ENCODE assay signal across 14 cellular contexts in the genomic region with DNA sequence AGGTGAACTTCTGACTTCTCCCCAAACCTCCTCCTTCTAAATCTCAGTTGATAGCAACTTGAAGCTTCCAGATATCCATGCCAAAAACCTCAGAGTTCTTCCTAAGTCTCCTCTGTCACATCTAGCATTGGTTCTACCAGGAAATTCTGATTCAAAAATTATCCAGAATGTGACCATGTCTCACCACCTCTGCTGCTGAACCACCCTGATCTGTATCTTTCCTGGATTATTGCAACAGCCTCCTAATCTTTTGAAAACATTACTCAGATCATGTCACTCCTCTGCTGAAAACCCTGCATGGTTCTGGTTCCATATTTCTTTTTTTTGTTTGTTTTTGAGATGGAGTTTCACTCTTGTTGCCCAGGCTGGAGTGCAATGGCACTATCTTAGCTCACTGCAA.
A peak's percentile ranks its signal among the peaks of the same experiment; 100 is the strongest.
DNase-seq lines count a peak whose midpoint lies in the region; ATAC-seq lines count a peak whose summit lies in the region.
"Had no signal": no experiment of that assay in that cellular context is flagged by ENCODE, and none has a peak within 500 bp of the region (broad histone marks: within the 10 kb centered on the region; RNA-seq: fewer than 3 reads in every experiment).

No MANE protein-coding gene starts in this region.

- no peak overlapping the region for H2BK15ac ChIP-seq in mesenchymal stem cell (ENCODE audit: low read depth, poor library complexity, severe bottlenecking)

- H3K4me1 Mint-ChIP-seq in activated CD8-positive, alpha-beta memory T cell treated with anti-CD3 and anti-CD28 coated beads, Interleukin-2, amount 10 ng/mL, durations not matched to agents 7 days and 5 days = peaks cover 52% of the 10 kb centered on the region
- peaks cover 0 to 6% (median 2%) of the 10 kb centered on the region in 4 donors for H3K4me1 Mint-ChIP-seq in naive thymus-derived CD8-positive, alpha-beta T cell
- H3K4me1 Mint-ChIP-seq: neural crest cell had no signal

- H3K9ac ChIP-seq in mesenchymal stem cell (ENCODE audit: low read length) = no peak overlapping the region

- H2AK5ac ChIP-seq in mesenchymal stem cell (ENCODE audit: low read length, severe bottlenecking) = no peak overlapping the region

- no peaks in the 10 kb centered on the region for H3K79me1 ChIP-seq in mesenchymal stem cell (replicated peaks; ENCODE audit: low read length, poor library complexity, severe bottlenecking)

- no peaks in the 10 kb centered on the region for H3K9me3 ChIP-seq in mesenchymal stem cell (ENCODE audit: control insufficient read depth, low read length)
- H3K9me3 ChIP-seq: stomach had no signal

- H4K8ac ChIP-seq in mesenchymal stem cell (ENCODE audit: low read length) = no peak overlapping the region

- H3K4me1 ChIP-seq in mesenchymal stem cell (ENCODE audit: control insufficient read depth, insufficient read depth, low read depth, low read length) = no peaks in the 10 kb centered on the region
- H3K4me1 ChIP-seq: stomach had no signal

- POLR2A ChIA-PET in naive thymus-derived CD8-positive, alpha-beta T cell (lab: Charles Lee) = no interaction called here

- no peak overlapping the region for H3K23ac ChIP-seq in mesenchymal stem cell (ENCODE audit: low read length in 2 of 2)

- H3K4me3 Mint-ChIP-seq in activated CD8-positive, alpha-beta memory T cell treated with anti-CD3 and anti-CD28 coated beads, Interleukin-2, amount 10 ng/mL, durations not matched to agents 7 days and 5 days = peak overlapping the region; percentile 7
- no peak overlapping the region for H3K4me3 Mint-ChIP-seq in naive thymus-derived CD8-positive, alpha-beta T cell
- H3K4me3 Mint-ChIP-seq: neural crest cell had no signal

- H3K27ac ChIP-seq in mesenchymal stem cell (ENCODE audit: low read length, poor library complexity, severe bottlenecking) = no peak overlapping the region

- H3K27me3 Mint-ChIP-seq in activated CD8-positive, alpha-beta memory T cell treated with anti-CD3 and anti-CD28 coated beads, Interleukin-2, amount 10 ng/mL, durations not matched to agents 7 days and 5 days = no peaks in the 10 kb centered on the region
- H3K27me3 Mint-ChIP-seq in naive thymus-derived CD8-positive, alpha-beta T cell = peaks cover 0 to 3% (median 0%) of the 10 kb centered on the region in 5 donors

- H2BK120ac ChIP-seq in mesenchymal stem cell (ENCODE audit: low read depth, low read length) = no peak overlapping the region

- H3K36me3 Mint-ChIP-seq in activated CD8-positive, alpha-beta memory T cell treated with anti-CD3 and anti-CD28 coated beads, Interleukin-2, amount 10 ng/mL, durations not matched to agents 7 days and 5 days = peaks cover 12% of the 10 kb centered on the region
- no peaks in the 10 kb centered on the region for H3K36me3 Mint-ChIP-seq in naive thymus-derived CD8-positive, alpha-beta T cell

- no peak overlapping the region for H3K14ac ChIP-seq in mesenchymal stem cell (ENCODE audit: low read length in 2 of 2)

- no peak overlapping the region for H3K4ac ChIP-seq in mesenchymal stem cell (ENCODE audit: low read depth in 1 of 2, low read length in 2 of 2)

- peak; percentile 2 for ATAC-seq in activated CD8-positive, alpha-beta memory T cell treated with anti-CD3 and anti-CD28 coated beads, Interleukin-2, amount 10 ng/mL, durations not matched to agents 7 days and 5 days
- no peak for ATAC-seq in GM19467 (IDR thresholded peaks at IDR 0.05; ENCODE audit: unreplicated experiment)
- ATAC-seq in naive thymus-derived CD8-positive, alpha-beta T cell = no peak
- no peak for ATAC-seq in HG03442 (IDR thresholded peaks at IDR 0.05; ENCODE audit: unreplicated experiment)

- no peak overlapping the region for H2BK12ac ChIP-seq in mesenchymal stem cell (ENCODE audit: low read length in 2 of 2)

- no peak for DNase-seq in activated CD8-positive, alpha-beta memory T cell treated with anti-CD3 and anti-CD28 coated beads, Interleukin-2, amount 10 ng/mL, durations not matched to agents 7 days and 5 days
- no peak for DNase-seq in activated CD8-positive, alpha-beta memory T cell treated with anti-CD3 and anti-CD28 coated beads, Interleukin-2, amount 50 U/mL, for 48 hours
- DNase-seq in MV-4-11 (lab: John Stamatoyannopoulos, UW) = peak; percentile 10
- peak; percentile 51 for DNase-seq in amniotic epithelial cell (ENCODE audit: low read depth)
- peak; percentile 20 for DNase-seq in mesenchymal stem cell
- DNase-seq in naive thymus-derived CD8-positive, alpha-beta T cell = no peak
- DNase-seq: activated CD4-positive, CD25-positive, alpha-beta regulatory T cell; kidney; NCI-H1105; stomach had no signal

- H3K18ac ChIP-seq in mesenchymal stem cell (ENCODE audit: low read depth in 1 of 2, low read length in 2 of 2) = no peak overlapping the region

- peak overlapping the region; percentile 71 for H3K27ac Mint-ChIP-seq in activated CD8-positive, alpha-beta memory T cell treated with anti-CD3 and anti-CD28 coated beads, Interleukin-2, amount 10 ng/mL, durations not matched to agents 7 days and 5 days
- H3K27ac Mint-ChIP-seq in naive thymus-derived CD8-positive, alpha-beta T cell = peak overlapping the region in 1 of 10 donors; percentile 2

- H2AFZ ChIP-seq in mesenchymal stem cell (ENCODE audit: low read depth, low read length) = no peak overlapping the region

- H3K4me2 ChIP-seq in mesenchymal stem cell (ENCODE audit: low read length, poor library complexity, severe bottlenecking) = no peak overlapping the region

- H3K27me3 ChIP-seq in mesenchymal stem cell (ENCODE audit: control insufficient read depth in 1 of 2, insufficient read depth in 1 of 2, low read length in 2 of 2) = peaks cover 0 to 16% of the 10 kb centered on the region in 2 experiments
- H3K27me3 ChIP-seq: stomach had no signal

- H3K4me3 ChIP-seq in mesenchymal stem cell (ENCODE audit: insufficient read depth in 1 of 2, low read depth in 1 of 2, low read length in 2 of 2) = no peak overlapping the region
- H3K4me3 ChIP-seq: stomach had no signal

- peaks cover 3% of the 10 kb centered on the region for H3K9me3 Mint-ChIP-seq in activated CD8-positive, alpha-beta memory T cell treated with anti-CD3 and anti-CD28 coated beads, Interleukin-2, amount 10 ng/mL, durations not matched to agents 7 days and 5 days (ENCODE audit: low read depth)
- no peaks in the 10 kb centered on the region for H3K9me3 Mint-ChIP-seq in naive thymus-derived CD8-positive, alpha-beta T cell
- H3K9me3 Mint-ChIP-seq: IgD-negative memory B cell, neural crest cell had no signal

- no peaks in the 10 kb centered on the region for H3K36me3 ChIP-seq in mesenchymal stem cell (ENCODE audit: control insufficient read depth in 1 of 2, insufficient read depth in 2 of 2, low read depth in 1 of 2, low read length in 2 of 2)
- H3K36me3 ChIP-seq: stomach had no signal

- H2BK5ac ChIP-seq in mesenchymal stem cell (ENCODE audit: low read depth, low read length, poor library complexity, severe bottlenecking) = no peak overlapping the region

- no peak overlapping the region for H4K91ac ChIP-seq in mesenchymal stem cell (ENCODE audit: low read length)

- CTCF ChIA-PET in activated CD8-positive, alpha-beta memory T cell treated with anti-CD3 and anti-CD28 coated beads, Interleukin-2, amount 10 ng/mL, durations not matched to agents 7 days and 5 days (lab: Charles Lee) = interaction anchor here (1.2 to 1.6 kb wide), 3 partner anchors 10 to 161 kb away, joined by 3 to 4 read pairs (median 4); no protein-coding TSS in a partner anchor

Comparison
In these comparisons a context has a peak if more than half of its experiments do, and no peak if none do; other contexts are left out.
1. DNase-seq: peak in MV-4-11 (single experiment), amniotic epithelial cell (single experiment) and mesenchymal stem cell (single experiment); none in activated CD8-positive, alpha-beta memory T cell treated with anti-CD3 and anti-CD28 coated beads, Interleukin-2, amount 10 ng/mL, durations not matched to agents 7 days and 5 days (single experiment), activated CD8-positive, alpha-beta memory T cell treated with anti-CD3 and anti-CD28 coated beads, Interleukin-2, amount 50 U/mL, for 48 hours (single experiment) and naive thymus-derived CD8-positive, alpha-beta T cell (0 of 10).